In the genomic region with DNA sequence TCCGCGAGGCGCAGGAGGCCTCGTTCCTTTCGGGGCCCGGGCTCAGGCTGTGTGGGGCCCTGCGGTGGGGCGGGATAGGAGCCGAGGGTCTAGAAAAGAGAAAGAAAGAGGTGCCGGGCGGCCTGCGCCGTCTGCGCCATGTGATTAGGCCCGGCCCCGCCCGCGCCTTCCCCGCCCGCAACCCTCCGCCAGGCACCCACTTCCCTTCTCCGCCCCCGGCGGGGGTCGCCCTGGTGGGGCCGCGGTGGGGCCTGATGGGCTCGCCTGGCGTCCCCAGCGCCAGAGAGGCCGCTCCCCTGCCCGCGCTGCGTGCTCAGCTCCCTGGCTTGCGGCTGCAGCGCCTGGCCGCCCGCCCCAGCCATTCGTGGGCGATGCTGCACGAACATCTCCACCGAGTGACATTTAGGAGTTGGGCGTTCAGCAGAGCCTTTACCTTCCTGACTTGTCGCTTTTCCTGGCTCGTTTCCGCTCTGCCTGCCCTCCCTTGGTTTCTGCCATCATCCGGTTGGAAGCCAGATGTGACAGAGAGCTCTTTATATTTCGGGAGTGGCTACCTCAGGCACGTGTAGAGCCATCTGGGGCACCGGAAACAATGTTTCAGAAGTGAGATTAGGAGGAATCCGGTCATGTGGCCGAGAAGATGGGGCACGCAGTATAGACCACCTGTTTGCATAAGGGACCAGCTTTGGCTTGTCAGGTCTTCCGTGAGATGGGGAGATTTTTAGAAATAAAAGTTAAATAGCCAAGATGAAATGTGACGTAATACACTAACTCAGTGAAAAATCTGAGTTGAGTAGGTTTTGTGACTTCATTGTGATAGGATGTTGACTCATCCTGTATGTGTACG, we compare ENCODE assay signal across 1 cellular context.
TF ChIP-seq lines count a peak whose summit lies in the region.

No MANE protein-coding gene starts in this region.

TF ChIP-seq in IMR-90, 13 proteins besides CTCF, POLR2A, EP300 and RAD21:
- TF ChIP-seq, protein P1, sequence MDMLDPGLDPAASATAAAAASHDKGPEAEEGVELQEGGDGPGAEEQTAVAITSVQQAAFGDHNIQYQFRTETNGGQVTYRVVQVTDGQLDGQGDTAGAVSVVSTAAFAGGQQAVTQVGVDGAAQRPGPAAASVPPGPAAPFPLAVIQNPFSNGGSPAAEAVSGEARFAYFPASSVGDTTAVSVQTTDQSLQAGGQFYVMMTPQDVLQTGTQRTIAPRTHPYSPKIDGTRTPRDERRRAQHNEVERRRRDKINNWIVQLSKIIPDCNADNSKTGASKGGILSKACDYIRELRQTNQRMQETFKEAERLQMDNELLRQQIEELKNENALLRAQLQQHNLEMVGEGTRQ (IDR thresholded peaks at IDR 0.05; ENCODE audit: low read depth, low read length), result peak; percentile 62; the same call in 1 of the 2 replicates
- TF ChIP-seq BHLHE40 (IDR thresholded peaks at IDR 0.05; ENCODE audit: low read depth, low read length), result peak; percentile 79; the same call in 1 of the 2 replicates
- no peak for TF ChIP-seq SMC3 (IDR thresholded peaks at IDR 0.05; ENCODE audit: low read depth, low read length)
- no peak for TF ChIP-seq RFX5 (IDR thresholded peaks at IDR 0.05; ENCODE audit: low read depth, low read length)
- peak; percentile 32; the same call in 1 of the 2 replicates for TF ChIP-seq FOS (IDR thresholded peaks at IDR 0.05; ENCODE audit: low read depth, low read length)
- peak; percentile 86 for TF ChIP-seq CEBPB (IDR thresholded peaks at IDR 0.05; ENCODE audit: low read depth, low read length)
- peak; percentile 85; the same call in 1 of the 2 replicates for TF ChIP-seq MXI1 (IDR thresholded peaks at IDR 0.05; ENCODE audit: borderline replicate concordance, low read depth, low read length)
- no peak for TF ChIP-seq NFE2L2 (IDR thresholded peaks at IDR 0.05; ENCODE audit: low read depth, low read length)
- peak; percentile 19 for TF ChIP-seq RCOR1 (IDR thresholded peaks at IDR 0.05; ENCODE audit: insufficient replicate concordance, low read length)
